8 cellular contexts compared by ENCODE assay signal in the genomic region with DNA sequence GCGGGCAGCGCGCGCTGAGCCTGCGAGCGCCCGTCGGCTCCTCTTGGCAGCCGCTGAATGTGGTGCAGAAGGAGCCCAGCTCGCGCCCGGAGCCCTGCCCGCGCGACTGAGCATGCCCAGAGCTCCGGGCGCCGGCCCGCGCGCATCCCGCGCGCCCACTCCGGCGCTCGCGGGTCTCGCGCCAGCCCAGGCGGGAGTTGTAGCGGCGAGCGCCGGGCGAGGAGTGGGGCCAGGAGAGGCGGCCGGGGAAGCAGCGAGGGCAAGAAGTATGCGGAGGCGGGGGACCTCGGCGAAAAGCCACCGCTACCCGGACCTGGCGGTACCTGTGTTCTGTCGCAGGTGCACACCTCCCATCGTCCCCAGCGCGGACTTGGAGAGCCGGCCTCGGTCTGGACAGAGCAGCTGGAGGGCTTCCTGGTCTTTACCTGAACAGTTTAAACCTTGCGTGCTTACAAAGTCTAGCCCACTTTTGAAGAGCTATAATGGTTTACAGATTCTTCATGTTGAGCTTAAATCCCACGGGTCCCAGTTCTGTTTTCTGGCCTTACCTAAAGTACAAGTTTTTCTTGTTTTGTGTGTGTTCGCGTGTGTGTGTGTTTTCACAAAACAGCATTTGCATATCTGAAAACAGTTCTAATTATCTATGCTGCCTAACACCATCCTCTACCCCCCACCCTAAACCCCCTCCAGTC. TPM values are rescaled to one million over a fixed set of nuclear protein-coding genes. Genes with fewer than 3 reads are reported as not detected.
DNase-seq lines count a peak whose midpoint lies in the region; ATAC-seq, FAIRE-seq and TF ChIP-seq lines count a peak whose summit lies in the region.

A gene (minus strand): TSS at position 61 of the 692 bp plus-strand sequence. CDS start 114 bp downstream, outside the sequence.

- POLR2A ChIA-PET in A549 (lab: Yijun Ruan, JAX): interaction anchor here (1.0 to 2.5 kb wide), 8 partner anchors 20 to 243 kb away, joined by 3 to 16 read pairs (median 4); a partner anchor contains a TSS

- DNase-seq in A549 (ENCODE audit: low read depth in 1 of 2, low spot score in 1 of 2): peak; percentile 46 to 55
- DNase-seq in GM10266 (ENCODE audit: extremely low spot score): peak; percentile 49
- peak; percentile 63 for DNase-seq in NCI-H345 treated with DMSO at 0.1 percent for 48 hours (lab: John Stamatoyannopoulos, UW; ENCODE audit: unreplicated experiment)
- peak in 43 of 56 donors; percentile 19 to 74 (median 48) for DNase-seq in amygdala (lab: John Stamatoyannopoulos, UW)
- DNase-seq in left ventricle myocardium inferior: peak; percentile 38
- no peak for DNase-seq in osteocyte (ENCODE audit: extremely low spot score, unreplicated experiment)
- no peak for DNase-seq in COLO829 (ENCODE audit: low spot score)

- H3K4me1 Mint-ChIP-seq in osteocyte (ENCODE audit: unreplicated experiment): peaks cover 43% of the 10 kb centered on the region

- TF ChIP-seq RAD21 in A549 (conservative IDR thresholded peaks at IDR 0.05 in 1 of 2, IDR thresholded peaks at IDR 0.05 in 1 of 2): no peak

- H3K9me3 Mint-ChIP-seq in osteocyte (ENCODE audit: unreplicated experiment): no peaks in the 10 kb centered on the region

- no peak for FAIRE-seq in A549 (lab: Jason Lieb, UNC)

- H3K4me2 ChIP-seq in A549: peak within 1 kb of the TSS; percentile 87

- WGBS in A549 (ENCODE audit: missing lambda C conversion rate): 15% methylated on average over 12 of the region's 56 CpGs

- H3K9me3 ChIP-seq in A549 (no peaks in the 10 kb centered on the region), left ventricle myocardium inferior (replicated peaks) (no peaks in the 10 kb centered on the region)

- H3K4me3 Mint-ChIP-seq in osteocyte (ENCODE audit: unreplicated experiment): peak within 1 kb of the TSS; percentile 83

- CTCF ChIA-PET in A549 (lab: Yijun Ruan, JAX): interaction anchor here (0.6 to 4.6 kb wide), 12 partner anchors 9 to 228 kb away, joined by 3 to 37 read pairs (median 3); no protein-coding TSS in a partner anchor

- TF ChIP-seq CTCF in A549 (IDR thresholded peaks at IDR 0.05) (no peak), GM10266 (IDR thresholded peaks at IDR 0.05; ENCODE audit: control insufficient read depth, insufficient read depth, low read depth, missing control alignments) (no peak), left ventricle myocardium inferior (IDR thresholded peaks at IDR 0.05; ENCODE audit: borderline replicate concordance) (no peak), osteocyte (IDR thresholded peaks at IDR 0.05) (no peak)

- no peaks in the 10 kb centered on the region for H3K36me3 ChIP-seq in left ventricle myocardium inferior

- TF ChIP-seq POLR2A in A549 (IDR thresholded peaks at IDR 0.05; ENCODE audit: low read length): no peak

- ATAC-seq in A549 (peak; percentile 86 to 92), HG02884 (IDR thresholded peaks at IDR 0.05; ENCODE audit: unreplicated experiment) (peak; percentile 53)

- H3K27ac ChIP-seq in A549 (peak within 1 kb of the TSS; percentile 89 to 98), left ventricle myocardium inferior (replicated peaks) (peak within 1 kb of the TSS; percentile 77)

- intact Hi-C loops in left ventricle myocardium inferior (cut with micrococcal nuclease): no loop called here

- peak within 1 kb of the TSS; percentile 82 for H3K27ac Mint-ChIP-seq in osteocyte (ENCODE audit: unreplicated experiment)

- H3K4me1 ChIP-seq in A549: peaks cover 27% of the 10 kb centered on the region
- peaks cover 20% of the 10 kb centered on the region for H3K4me1 ChIP-seq in left ventricle myocardium inferior

- H3K27me3 ChIP-seq in left ventricle myocardium inferior (ENCODE audit: low read depth): no peaks in the 10 kb centered on the region

- H3K4me3 ChIP-seq in A549 (peak within 1 kb of the TSS; percentile 70), left ventricle myocardium inferior (peak within 1 kb of the TSS; percentile 79)

- peaks cover 1% of the 10 kb centered on the region for H3K36me3 Mint-ChIP-seq in osteocyte (ENCODE audit: unreplicated experiment)

- H3K27me3 Mint-ChIP-seq in osteocyte (ENCODE audit: unreplicated experiment): no peaks in the 10 kb centered on the region

- no peak for TF ChIP-seq EP300 in A549 (IDR thresholded peaks at IDR 0.05)

TF ChIP-seq in A549, 52 proteins besides CTCF, POLR2A, EP300 and RAD21 (continues in another document):
- no peak for TF ChIP-seq HOXB5 (CRISPR knock-in tag; IDR thresholded peaks at IDR 0.05)
- no peak for TF ChIP-seq NPAS2 (CRISPR knock-in tag; IDR thresholded peaks at IDR 0.05; ENCODE audit: borderline replicate concordance)
- no peak for TF ChIP-seq CHD4 (IDR thresholded peaks at IDR 0.05; ENCODE audit: borderline replicate concordance)
- no peak for TF ChIP-seq HEYL (CRISPR knock-in tag; IDR thresholded peaks at IDR 0.05)
- no peak for TF ChIP-seq TP53 (CRISPR knock-in tag; IDR thresholded peaks at IDR 0.05)
- TF ChIP-seq, protein P1, sequence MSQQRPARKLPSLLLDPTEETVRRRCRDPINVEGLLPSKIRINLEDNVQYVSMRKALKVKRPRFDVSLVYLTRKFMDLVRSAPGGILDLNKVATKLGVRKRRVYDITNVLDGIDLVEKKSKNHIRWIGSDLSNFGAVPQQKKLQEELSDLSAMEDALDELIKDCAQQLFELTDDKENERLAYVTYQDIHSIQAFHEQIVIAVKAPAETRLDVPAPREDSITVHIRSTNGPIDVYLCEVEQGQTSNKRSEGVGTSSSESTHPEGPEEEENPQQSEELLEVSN (IDR thresholded peaks at IDR 0.05; ENCODE audit: borderline replicate concordance, low read depth): 0 out of 2 replicates have a peak, but pooled peaks have one; percentile 7
- TF ChIP-seq NFE2L2 (conservative IDR thresholded peaks at IDR 0.05; ENCODE audit: low read length): no peak
- TF ChIP-seq, protein P2, sequence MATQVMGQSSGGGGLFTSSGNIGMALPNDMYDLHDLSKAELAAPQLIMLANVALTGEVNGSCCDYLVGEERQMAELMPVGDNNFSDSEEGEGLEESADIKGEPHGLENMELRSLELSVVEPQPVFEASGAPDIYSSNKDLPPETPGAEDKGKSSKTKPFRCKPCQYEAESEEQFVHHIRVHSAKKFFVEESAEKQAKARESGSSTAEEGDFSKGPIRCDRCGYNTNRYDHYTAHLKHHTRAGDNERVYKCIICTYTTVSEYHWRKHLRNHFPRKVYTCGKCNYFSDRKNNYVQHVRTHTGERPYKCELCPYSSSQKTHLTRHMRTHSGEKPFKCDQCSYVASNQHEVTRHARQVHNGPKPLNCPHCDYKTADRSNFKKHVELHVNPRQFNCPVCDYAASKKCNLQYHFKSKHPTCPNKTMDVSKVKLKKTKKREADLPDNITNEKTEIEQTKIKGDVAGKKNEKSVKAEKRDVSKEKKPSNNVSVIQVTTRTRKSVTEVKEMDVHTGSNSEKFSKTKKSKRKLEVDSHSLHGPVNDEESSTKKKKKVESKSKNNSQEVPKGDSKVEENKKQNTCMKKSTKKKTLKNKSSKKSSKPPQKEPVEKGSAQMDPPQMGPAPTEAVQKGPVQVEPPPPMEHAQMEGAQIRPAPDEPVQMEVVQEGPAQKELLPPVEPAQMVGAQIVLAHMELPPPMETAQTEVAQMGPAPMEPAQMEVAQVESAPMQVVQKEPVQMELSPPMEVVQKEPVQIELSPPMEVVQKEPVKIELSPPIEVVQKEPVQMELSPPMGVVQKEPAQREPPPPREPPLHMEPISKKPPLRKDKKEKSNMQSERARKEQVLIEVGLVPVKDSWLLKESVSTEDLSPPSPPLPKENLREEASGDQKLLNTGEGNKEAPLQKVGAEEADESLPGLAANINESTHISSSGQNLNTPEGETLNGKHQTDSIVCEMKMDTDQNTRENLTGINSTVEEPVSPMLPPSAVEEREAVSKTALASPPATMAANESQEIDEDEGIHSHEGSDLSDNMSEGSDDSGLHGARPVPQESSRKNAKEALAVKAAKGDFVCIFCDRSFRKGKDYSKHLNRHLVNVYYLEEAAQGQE (IDR thresholded peaks at IDR 0.05): peak; percentile 83
- TF ChIP-seq, protein P3, sequence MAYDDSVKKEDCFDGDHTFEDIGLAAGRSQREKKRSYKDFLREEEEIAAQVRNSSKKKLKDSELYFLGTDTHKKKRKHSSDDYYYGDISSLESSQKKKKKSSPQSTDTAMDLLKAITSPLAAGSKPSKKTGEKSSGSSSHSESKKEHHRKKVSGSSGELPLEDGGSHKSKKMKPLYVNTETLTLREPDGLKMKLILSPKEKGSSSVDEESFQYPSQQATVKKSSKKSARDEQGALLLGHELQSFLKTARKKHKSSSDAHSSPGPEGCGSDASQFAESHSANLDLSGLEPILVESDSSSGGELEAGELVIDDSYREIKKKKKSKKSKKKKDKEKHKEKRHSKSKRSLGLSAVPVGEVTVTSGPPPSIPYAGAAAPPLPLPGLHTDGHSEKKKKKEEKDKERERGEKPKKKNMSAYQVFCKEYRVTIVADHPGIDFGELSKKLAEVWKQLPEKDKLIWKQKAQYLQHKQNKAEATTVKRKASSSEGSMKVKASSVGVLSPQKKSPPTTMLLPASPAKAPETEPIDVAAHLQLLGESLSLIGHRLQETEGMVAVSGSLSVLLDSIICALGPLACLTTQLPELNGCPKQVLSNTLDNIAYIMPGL (CRISPR knock-in tag; IDR thresholded peaks at IDR 0.05; ENCODE audit: borderline replicate concordance): no peak
- no peak for TF ChIP-seq CBX2 (IDR thresholded peaks at IDR 0.05; ENCODE audit: borderline replicate concordance, low read depth)
- no peak for TF ChIP-seq SREBF2 (IDR thresholded peaks at IDR 0.05)
- TF ChIP-seq, protein P4, sequence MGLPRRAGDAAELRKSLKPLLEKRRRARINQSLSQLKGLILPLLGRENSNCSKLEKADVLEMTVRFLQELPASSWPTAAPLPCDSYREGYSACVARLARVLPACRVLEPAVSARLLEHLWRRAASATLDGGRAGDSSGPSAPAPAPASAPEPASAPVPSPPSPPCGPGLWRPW (IDR thresholded peaks at IDR 0.05): no peak
- no peak for TF ChIP-seq FOSL2 (IDR thresholded peaks at IDR 0.05)
- TF ChIP-seq FOSL2 (CRISPR knock-in tag; IDR thresholded peaks at IDR 0.05): no peak
- TF ChIP-seq ZSCAN20 (CRISPR knock-in tag; IDR thresholded peaks at IDR 0.05): no peak
- no peak for TF ChIP-seq ZC3H11A (IDR thresholded peaks at IDR 0.05)
- no peak for TF ChIP-seq EHMT2 (IDR thresholded peaks at IDR 0.05; ENCODE audit: low read depth)
- TF ChIP-seq SMC3 (IDR thresholded peaks at IDR 0.05): no peak
- no peak for TF ChIP-seq TFCP2L1 (CRISPR knock-in tag; IDR thresholded peaks at IDR 0.05)
- TF ChIP-seq GATA3 (IDR thresholded peaks at IDR 0.05; ENCODE audit: borderline replicate concordance): no peak
- TF ChIP-seq MAFK (IDR thresholded peaks at IDR 0.05; ENCODE audit: partially characterized antibody): no peak

RNA-seq across cellular contexts. Expression of the gene that starts here (rescaled TPM):
- 12.6 and 12.9 TPM in 2 replicates for polyA plus RNA-seq in A549 (2011; rRNA removed)
- polyA plus RNA-seq in A549 (2012; cell fraction: cytosol; rRNA removed): 2.9 and 3.5 TPM in 2 replicates
- polyA plus RNA-seq in A549 (2012; cell fraction: nucleus; rRNA removed): 1.3 and 1.8 TPM in 2 replicates
- 5.7 to 6.6 TPM (median 6.1 TPM) in 3 replicates for polyA plus RNA-seq in A549 (2017; fragmentation: RNase III; extraction: RNeasy Plus Mini Kit Qiagen cat#74134 plus additional on column Dnase treatment)
- 5.9 and 6.8 TPM in 2 replicates for polyA minus RNA-seq in A549 (2011; rRNA and poly(A)+ RNA removed)
- total RNA-seq in left ventricle myocardium inferior: 10.1 TPM
- 40.8 and 46.8 TPM in 2 replicates for total RNA-seq in osteocyte

Comparison
In these comparisons a context has a peak if more than half of its experiments do, and no peak if none do; other contexts are left out.
1. DNase-seq: peak in A549 (2 of 2), GM10266 (single experiment), NCI-H345 treated with DMSO at 0.1 percent for 48 hours (single experiment), amygdala (43 of 56) and left ventricle myocardium inferior (single experiment); none in osteocyte (single experiment) and COLO829 (single experiment).